ENCODE assay signal across 31 cellular contexts in the genomic region with DNA sequence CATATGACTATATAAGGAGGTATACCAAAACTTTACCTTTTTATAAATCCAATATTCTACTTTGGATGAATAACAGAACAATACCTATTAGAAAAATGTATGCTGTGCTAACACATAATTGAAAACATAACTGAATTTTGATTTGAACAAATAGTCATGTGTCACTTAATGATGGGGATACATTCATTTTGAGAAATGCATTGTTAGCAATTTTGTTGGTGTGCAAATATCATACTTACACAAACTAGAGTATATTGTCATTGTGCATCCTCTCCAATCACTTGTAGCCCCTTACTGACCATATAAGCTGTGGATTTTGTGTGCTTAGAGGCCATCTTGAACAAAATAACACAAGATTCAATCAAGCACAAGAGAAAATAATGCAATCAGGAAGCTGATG.
"Had no signal": no experiment of that assay in that cellular context is flagged by ENCODE, and none has a peak within 500 bp of the region (broad histone marks: within the 10 kb centered on the region; RNA-seq: fewer than 3 reads in every experiment).

No MANE protein-coding gene starts in this region.

- H3K27me3 ChIP-seq: neural progenitor cell, ovary, spleen, suprapubic skin, testis, tibial artery, transverse colon, upper lobe of right lung, uterus had no signal

- H3K4me3 ChIP-seq: neural progenitor cell, ovary, psoas muscle, skin epidermis, smooth muscle cell, spleen, suprapubic skin, testis, tibial artery, transverse colon, upper lobe of right lung, uterus had no signal

- ATAC-seq: natural killer cell; psoas muscle; right cardiac atrium; sciatic nerve; stimulated activated memory B cell treated with anti-CD40 and anti-IgM and Interleukin-4, amounts not matched to agents 10 μg/mL and 1 μg/mL and 100 μg/mL, for 72 hours; stimulated activated naive CD8-positive, alpha-beta T cell treated with anti-CD3 and anti-CD28 coated beads, Interleukin-15, amount 100 ng/mL, for 72 hours; stimulated activated naive CD8-positive, alpha-beta T cell treated with anti-CD3 and anti-CD28 coated beads, Interleukin-15, Interleukin-2, amounts not matched to agents 100 U/mL and 50 U/mL, for 24 hours; upper lobe of right lung had no signal

- H3K9me3 ChIP-seq: ovary, psoas muscle, spleen, suprapubic skin, testis, tibial artery, transverse colon, upper lobe of right lung, uterus had no signal

- H3K9ac ChIP-seq: neural progenitor cell, parathyroid adenoma had no signal

- H3K36me3 ChIP-seq: neural progenitor cell, ovary, spleen, suprapubic skin, tibial artery, transverse colon, upper lobe of right lung, uterus had no signal

- H3K79me2 ChIP-seq: parathyroid adenoma had no signal

- H3K4me1 Mint-ChIP-seq: natural killer cell; nephron; neural progenitor cell; stimulated activated memory B cell treated with anti-CD40 and anti-IgM and Interleukin-4, amounts not matched to agents 10 μg/mL and 1 μg/mL and 100 μg/mL, for 72 hours; stimulated activated naive CD8-positive, alpha-beta T cell treated with anti-CD3 and anti-CD28 coated beads, Interleukin-15, amount 100 ng/mL, for 72 hours had no signal

- DNase-seq: natural killer cell; occipital lobe; ovary; posterior cingulate gyrus; psoas muscle; right cardiac atrium; spleen; stimulated activated CD4-positive, alpha-beta T cell treated with anti-CD3 and anti-CD28 coated beads, Interleukin-12 subunit alpha, Interleukin-12 subunit beta, amount 100 ng/mL, for 4 hours; stimulated activated CD4-positive, alpha-beta T cell treated with anti-CD3 and anti-CD28 coated beads, Interleukin-1b, Interleukin-23, amount 100 ng/mL, for 48 hours; stimulated activated CD4-positive, alpha-beta T cell treated with anti-CD3 and anti-CD28 coated beads, Interleukin-4, amount 100 ng/mL, for 1 hour; stimulated activated CD4-positive, alpha-beta T cell treated with anti-CD3 and anti-CD28 coated beads, Interleukin-4, amount 100 ng/mL, for 4 hours; stimulated activated CD8-positive, alpha-beta memory T cell treated with anti-CD3 and anti-CD28 coated beads, Interleukin-4, amount 100 ng/mL, for 48 hours; stimulated activated naive CD4-positive, alpha-beta T cell; stimulated activated naive CD8-positive, alpha-beta T cell treated with anti-CD3 and anti-CD28 coated beads, Interleukin-15, amount 100 ng/mL, for 72 hours; stimulated activated naive CD8-positive, alpha-beta T cell treated with anti-CD3 and anti-CD28 coated beads, Interleukin-15, Interleukin-2, amounts not matched to agents 100 U/mL and 50 U/mL, for 24 hours; substantia nigra; testis; tibial artery; transverse colon; upper lobe of right lung; uterus had no signal

- H2AFZ ChIP-seq: neural progenitor cell, parathyroid adenoma had no signal

- H3K27ac ChIP-seq: neural progenitor cell, ovary, parathyroid adenoma, psoas muscle, skin epidermis, spleen, suprapubic skin, testis, tibial artery, transverse colon, upper lobe of right lung, uterus had no signal

- H3K4me1 ChIP-seq: neural progenitor cell, parathyroid adenoma, psoas muscle, spleen, suprapubic skin, testis, tibial artery, transverse colon, upper lobe of right lung, uterus had no signal

- H3K9me3 Mint-ChIP-seq: natural killer cell; nephron; neural progenitor cell; stimulated activated memory B cell treated with anti-CD40 and anti-IgM and Interleukin-4, amounts not matched to agents 10 μg/mL and 1 μg/mL and 100 μg/mL, for 72 hours; stimulated activated naive CD8-positive, alpha-beta T cell treated with anti-CD3 and anti-CD28 coated beads, Interleukin-15, amount 100 ng/mL, for 72 hours; type B pancreatic cell had no signal

- H3K36me3 Mint-ChIP-seq: natural killer cell; neural progenitor cell; stimulated activated memory B cell treated with anti-CD40 and anti-IgM and Interleukin-4, amounts not matched to agents 10 μg/mL and 1 μg/mL and 100 μg/mL, for 72 hours; type B pancreatic cell had no signal

- H3K27me3 Mint-ChIP-seq: progenitor cell of endocrine pancreas; stimulated activated memory B cell treated with anti-CD40 and anti-IgM and Interleukin-4, amounts not matched to agents 10 μg/mL and 1 μg/mL and 100 μg/mL, for 72 hours; stimulated activated naive CD8-positive, alpha-beta T cell treated with anti-CD3 and anti-CD28 coated beads, Interleukin-15, amount 100 ng/mL, for 72 hours; type B pancreatic cell had no signal

- H3K4me2 ChIP-seq: neural progenitor cell, smooth muscle cell had no signal

- H3K4me3 Mint-ChIP-seq: natural killer cell; nephron; neural progenitor cell; stimulated activated memory B cell treated with anti-CD40 and anti-IgM and Interleukin-4, amounts not matched to agents 10 μg/mL and 1 μg/mL and 100 μg/mL, for 72 hours; stimulated activated naive CD8-positive, alpha-beta T cell treated with anti-CD3 and anti-CD28 coated beads, Interleukin-15, amount 100 ng/mL, for 72 hours; type B pancreatic cell had no signal

- H3K27ac Mint-ChIP-seq: natural killer cell; nephron; neural progenitor cell; progenitor cell of endocrine pancreas; stimulated activated memory B cell treated with anti-CD40 and anti-IgM and Interleukin-4, amounts not matched to agents 10 μg/mL and 1 μg/mL and 100 μg/mL, for 72 hours; stimulated activated naive CD8-positive, alpha-beta T cell treated with anti-CD3 and anti-CD28 coated beads, Interleukin-15, amount 100 ng/mL, for 72 hours; type B pancreatic cell had no signal
